ENCODE assay signal across 10 cellular contexts in the genomic region with DNA sequence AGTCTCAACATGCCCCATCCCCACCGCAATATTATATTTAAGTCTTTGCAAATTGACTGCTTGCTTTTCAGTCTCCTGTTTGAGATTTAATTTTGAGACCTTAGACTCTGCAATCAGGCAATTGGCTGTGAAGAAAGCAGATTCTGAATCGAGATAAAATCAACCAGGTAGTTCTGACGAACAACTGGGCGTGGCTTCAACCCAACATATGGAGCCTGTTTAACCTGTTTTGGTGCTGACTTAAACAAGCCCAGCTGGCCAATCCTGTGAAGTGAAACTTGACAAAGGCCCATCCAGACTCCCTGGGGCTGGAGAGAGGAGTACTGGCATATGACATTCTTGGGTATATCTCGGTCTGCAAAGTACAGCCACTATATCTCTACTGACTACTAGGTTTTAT. TPM values are rescaled to one million over a fixed set of nuclear protein-coding genes. Genes with fewer than 3 reads are reported as not detected.
A peak's percentile ranks its signal among the peaks of the same experiment; 100 is the strongest.
DNase-seq lines count a peak whose midpoint lies in the region; ATAC-seq and TF ChIP-seq lines count a peak whose summit lies in the region.
"Had no signal": no experiment of that assay in that cellular context is flagged by ENCODE, and none has a peak within 500 bp of the region (broad histone marks: within the 10 kb centered on the region; RNA-seq: fewer than 3 reads in every experiment).

No MANE protein-coding gene starts in this region.

- no peak overlapping the region for H3K4me3 Mint-ChIP-seq in CD4-positive, alpha-beta T cell
- H3K4me3 Mint-ChIP-seq in MCF 10A (ENCODE audit: unreplicated experiment) (no peak overlapping the region), memory B cell (no peak overlapping the region)
- no peak overlapping the region for H3K4me3 Mint-ChIP-seq in activated T-cell treated with anti-CD3 and anti-CD28 coated beads, Interleukin-2, amount 50 U/mL, for 4 hours
- H3K4me3 Mint-ChIP-seq: activated CD8-positive, alpha-beta memory T cell treated with anti-CD3 and anti-CD28 coated beads, Interleukin-2, amount 10 ng/mL, durations not matched to agents 7 days and 5 days had no signal

- no peak overlapping the region for H3K27ac Mint-ChIP-seq in CD4-positive, alpha-beta T cell
- H3K27ac Mint-ChIP-seq in MCF 10A (ENCODE audit: low read depth, unreplicated experiment) (peak overlapping the region; percentile 54), memory B cell (peak overlapping the region; percentile 21)
- H3K27ac Mint-ChIP-seq: activated CD8-positive, alpha-beta memory T cell treated with anti-CD3 and anti-CD28 coated beads, Interleukin-2, amount 10 ng/mL, durations not matched to agents 7 days and 5 days had no signal

- peak; percentile 54 for ATAC-seq in CD4-positive, alpha-beta T cell (ENCODE audit: poor library complexity)
- ATAC-seq in memory B cell (ENCODE audit: low read depth): no peak
- no peak for ATAC-seq in activated T-cell treated with anti-CD3 and anti-CD28 coated beads, Interleukin-2, amount 50 U/mL, for 4 hours
- ATAC-seq: activated CD8-positive, alpha-beta memory T cell treated with anti-CD3 and anti-CD28 coated beads, Interleukin-2, amount 10 ng/mL, durations not matched to agents 7 days and 5 days had no signal

- no peak overlapping the region for H3K27ac ChIP-seq in CD4-positive, alpha-beta T cell (ENCODE audit: low read depth, low read length)

- TF ChIP-seq CTCF in CD4-positive, alpha-beta T cell (IDR thresholded peaks at IDR 0.05): no peak
- TF ChIP-seq CTCF in MCF 10A (IDR thresholded peaks at IDR 0.05; ENCODE audit: unreplicated experiment): no peak

- H3K9me3 Mint-ChIP-seq in CD4-positive, alpha-beta T cell: peaks cover 4% of the 10 kb centered on the region
- H3K9me3 Mint-ChIP-seq in MCF 10A (ENCODE audit: unreplicated experiment) (no peaks in the 10 kb centered on the region), memory B cell (peaks cover 5% of the 10 kb centered on the region)
- peaks cover 10% of the 10 kb centered on the region for H3K9me3 Mint-ChIP-seq in activated T-cell treated with anti-CD3 and anti-CD28 coated beads, Interleukin-2, amount 50 U/mL, for 4 hours

- H3K27me3 ChIP-seq in CD4-positive, alpha-beta T cell (ENCODE audit: control insufficient read depth, insufficient read depth, low read length): no peaks in the 10 kb centered on the region

- H3K27me3 Mint-ChIP-seq in CD4-positive, alpha-beta T cell: no peaks in the 10 kb centered on the region
- H3K27me3 Mint-ChIP-seq in MCF 10A (ENCODE audit: insufficient read depth, unreplicated experiment) (no peaks in the 10 kb centered on the region), memory B cell (peaks cover 4% of the 10 kb centered on the region)
- H3K27me3 Mint-ChIP-seq in activated T-cell treated with anti-CD3 and anti-CD28 coated beads, Interleukin-2, amount 50 U/mL, for 4 hours (ENCODE audit: low read depth): no peaks in the 10 kb centered on the region

- H3K4me1 Mint-ChIP-seq in CD4-positive, alpha-beta T cell (ENCODE audit: low read depth): peaks cover 19% of the 10 kb centered on the region
- H3K4me1 Mint-ChIP-seq in MCF 10A (ENCODE audit: insufficient read depth, unreplicated experiment): peaks cover 6% of the 10 kb centered on the region
- H3K4me1 Mint-ChIP-seq in memory B cell: peaks cover 12% of the 10 kb centered on the region
- peaks cover 8% of the 10 kb centered on the region for H3K4me1 Mint-ChIP-seq in activated T-cell treated with anti-CD3 and anti-CD28 coated beads, Interleukin-2, amount 50 U/mL, for 4 hours (ENCODE audit: low read depth)

- no peak for DNase-seq in CD4-positive, alpha-beta T cell
- DNase-seq in NCI-H1417 (lab: John Stamatoyannopoulos, UW) (peak; percentile 24 to 96 (median 87)), MCF 10A (ENCODE audit: unreplicated experiment) (peak; percentile 29), memory B cell (ENCODE audit: low spot score in 2 of 2) (no peak), GDM1 (lab: John Stamatoyannopoulos, UW) (no peak), cardiac septum (ENCODE audit: low spot score) (no peak)
- DNase-seq in activated T-cell treated with anti-CD3 and anti-CD28 coated beads, Interleukin-2, amount 50 U/mL, for 4 hours: no peak
- DNase-seq in stimulated activated CD4-positive, alpha-beta T cell treated with anti-CD3 and anti-CD28 coated beads, Interleukin-4, amount 100 ng/mL, for 24 hours: no peak
- DNase-seq: activated CD8-positive, alpha-beta memory T cell treated with anti-CD3 and anti-CD28 coated beads, Interleukin-2, amount 10 ng/mL, durations not matched to agents 7 days and 5 days; Kasumi-1 had no signal

- H3K36me3 Mint-ChIP-seq in CD4-positive, alpha-beta T cell (ENCODE audit: low read depth): no peaks in the 10 kb centered on the region
- H3K36me3 Mint-ChIP-seq in MCF 10A (ENCODE audit: insufficient read depth, unreplicated experiment) (no peaks in the 10 kb centered on the region), memory B cell (peaks cover 5% of the 10 kb centered on the region)
- no peaks in the 10 kb centered on the region for H3K36me3 Mint-ChIP-seq in activated T-cell treated with anti-CD3 and anti-CD28 coated beads, Interleukin-2, amount 50 U/mL, for 4 hours (ENCODE audit: insufficient read depth)

- POLR2A ChIA-PET in CD4-positive, alpha-beta T cell (lab: Charles Lee): no interaction called here
- POLR2A ChIA-PET in MCF 10A (lab: Yijun Ruan, JAX): interaction anchor here (0.9 to 3.4 kb wide), 2 partner anchors 9 to 11 kb away, joined by 3 to 13 read pairs; no protein-coding TSS in a partner anchor

- CTCF ChIA-PET in CD4-positive, alpha-beta T cell (lab: Charles Lee): no interaction called here
- CTCF ChIA-PET in MCF 10A (lab: Yijun Ruan, JAX): interaction anchor here (0.7 to 17.4 kb wide), 4 partner anchors 16 to 214 kb away, joined by 3 to 338 read pairs (median 90); no protein-coding TSS in a partner anchor

- intact Hi-C loops in CD4-positive, alpha-beta T cell (cut with DNase I, micrococcal nuclease): no loop called here
- intact Hi-C loops in MCF 10A (cut with micrococcal nuclease) (no loop called here), cardiac septum (cut with DNase I) (no loop called here)

- BruUV-seq in MCF 10A (replicated peaks; lab: Mats Ljungman, UMichigan): no TSS peak

- H3K9me3 ChIP-seq in CD4-positive, alpha-beta T cell (ENCODE audit: control insufficient read depth, low read length): peaks cover 10% of the 10 kb centered on the region

RNA-seq across cellular contexts. Expression of a gene that starts 9.8 kb away (rescaled TPM):
- total RNA-seq in CD4-positive, alpha-beta T cell: 10 to 100 TPM in 1 of 2 experiments, 1 to 10 TPM in 1; 8.2 to 10.7 TPM
- 9.7 and 11.4 TPM in 2 replicates for total RNA-seq in MCF 10A (2022)
- total RNA-seq in activated T-cell treated with anti-CD3 and anti-CD28 coated beads, Interleukin-2, amount 50 U/mL, for 4 hours: 10 to 100 TPM in 1 of 3 donors, 1 to 10 TPM in 2; 9.0 to 10.2 (median 9.4) TPM
- 45.9 TPM for total RNA-seq in cardiac septum

RNA-seq across cellular contexts. Expression of a gene that starts 53.4 kb away (rescaled TPM):
- not detected for total RNA-seq in CD4-positive, alpha-beta T cell
- not detected in 2 replicates for total RNA-seq in MCF 10A (2022)
- not detected for total RNA-seq in activated T-cell treated with anti-CD3 and anti-CD28 coated beads, Interleukin-2, amount 50 U/mL, for 4 hours
- not detected for total RNA-seq in cardiac septum
- total RNA-seq: activated CD8-positive, alpha-beta memory T cell treated with anti-CD3 and anti-CD28 coated beads, Interleukin-2, amount 10 ng/mL, durations not matched to agents 7 days and 5 days had no signal

RNA-seq across cellular contexts. Expression of a gene that starts 59.7 kb away (rescaled TPM):
- 10 to 100 TPM; 70.9 to 71.8 TPM for total RNA-seq in CD4-positive, alpha-beta T cell
- 22.1 and 26.0 TPM in 2 replicates for total RNA-seq in MCF 10A (2022)
- total RNA-seq in activated T-cell treated with anti-CD3 and anti-CD28 coated beads, Interleukin-2, amount 50 U/mL, for 4 hours: 10 to 100 TPM; 29.5 to 37.1 (median 32.7) TPM
- total RNA-seq in cardiac septum: 46.0 TPM

Comparison
In these comparisons a context has a peak if more than half of its experiments do, and no peak if none do; other contexts are left out.
1. DNase-seq: peak in NCI-H1417 (3 of 3) and MCF 10A (single experiment); none in CD4-positive, alpha-beta T cell (0 of 10), memory B cell (0 of 2), activated T-cell treated with anti-CD3 and anti-CD28 coated beads, Interleukin-2, amount 50 U/mL, for 4 hours (single experiment), GDM1 (single experiment), cardiac septum (single experiment) and stimulated activated CD4-positive, alpha-beta T cell treated with anti-CD3 and anti-CD28 coated beads, Interleukin-4, amount 100 ng/mL, for 24 hours (single experiment).